In the genomic region with DNA sequence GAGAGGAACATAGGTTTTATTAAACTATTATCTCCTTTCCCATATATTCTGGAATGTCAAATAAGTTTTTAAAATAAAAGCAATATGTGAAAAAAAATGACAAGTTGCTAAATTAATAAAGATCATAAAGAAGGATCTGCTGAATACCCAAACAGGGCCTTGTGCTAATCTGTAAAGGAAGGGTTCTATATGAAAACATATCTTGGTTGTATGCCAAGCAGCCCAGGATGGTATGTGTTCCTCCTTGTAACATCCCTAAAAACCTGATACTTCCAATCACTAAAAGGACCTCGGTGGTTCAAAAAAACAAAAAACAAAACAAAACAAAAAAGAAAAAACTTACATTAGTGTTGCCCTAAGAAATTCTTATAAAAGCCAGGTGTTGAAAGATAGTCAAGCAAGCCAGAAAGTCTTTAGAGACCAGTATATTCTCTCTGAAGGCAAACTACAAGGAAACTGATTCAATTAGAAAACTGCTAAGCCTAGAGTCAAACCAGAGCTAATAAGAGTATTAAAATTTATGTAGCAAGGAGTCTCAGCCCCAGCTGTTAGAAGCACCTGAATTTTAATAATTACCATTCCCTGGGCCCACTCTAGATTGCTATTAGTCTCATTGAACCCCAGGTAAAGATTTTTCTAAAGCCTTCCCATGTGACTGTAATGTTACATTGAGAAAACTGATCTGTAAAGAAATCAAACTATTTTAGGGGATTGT, we compare ENCODE assay signal across 11 cellular contexts.
DNase-seq lines count a peak whose midpoint lies in the region; ATAC-seq, FAIRE-seq and TF ChIP-seq lines count a peak whose summit lies in the region.
"Had no signal": no experiment of that assay in that cellular context is flagged by ENCODE, and none has a peak within 500 bp of the region (broad histone marks: within the 10 kb centered on the region; RNA-seq: fewer than 3 reads in every experiment).

No MANE protein-coding gene starts in this region.

- H3K9ac ChIP-seq in OCI-LY1 (ENCODE audit: low read length): peak overlapping the region; percentile 99

- no peaks in the 10 kb centered on the region for H3K9me3 Mint-ChIP-seq in activated CD8-positive, alpha-beta T cell treated with anti-CD3 and anti-CD28 coated beads for 36 hours
- H3K9me3 Mint-ChIP-seq in activated CD8-positive, alpha-beta T cell treated with anti-CD3 and anti-CD28 coated beads, Interleukin-2, amount 10 ng/mL, durations not matched to agents 7 days and 5 days (ENCODE audit: insufficient read depth): no peaks in the 10 kb centered on the region
- H3K9me3 Mint-ChIP-seq: natural killer cell treated with Interleukin-12 subunit alpha and Interleukin-12 subunit beta and Interleukin-15 and Interleukin-18, amount 100 ng/mL, for 72 hours had no signal

- no peak for TF ChIP-seq CTCF in activated CD8-positive, alpha-beta T cell treated with anti-CD3 and anti-CD28 coated beads for 36 hours (IDR thresholded peaks at IDR 0.05)
- TF ChIP-seq CTCF in OCI-LY1 (IDR thresholded peaks at IDR 0.05; ENCODE audit: low read length): no peak
- no peak for TF ChIP-seq CTCF in esophagus squamous epithelium (IDR thresholded peaks at IDR 0.05)

- ATAC-seq in activated CD8-positive, alpha-beta T cell treated with anti-CD3 and anti-CD28 coated beads for 36 hours: no peak
- ATAC-seq in activated CD8-positive, alpha-beta T cell treated with anti-CD3 and anti-CD28 coated beads, Interleukin-2, amount 10 ng/mL, durations not matched to agents 7 days and 5 days: no peak
- ATAC-seq in activated CD4-positive, CD25-positive, alpha-beta regulatory T cell treated with anti-CD3 and anti-CD28 coated beads, Interleukin-2, amount 50 U/mL, for 24 hours: no peak
- ATAC-seq: natural killer cell treated with Interleukin-12 subunit alpha and Interleukin-12 subunit beta and Interleukin-15 and Interleukin-18, amount 100 ng/mL, for 72 hours had no signal

- no peak overlapping the region for H2AFZ ChIP-seq in OCI-LY1 (ENCODE audit: low read length)

- CTCF ChIA-PET in activated CD8-positive, alpha-beta T cell treated with anti-CD3 and anti-CD28 coated beads for 36 hours (lab: Charles Lee): interaction anchor here (2.0 to 4.4 kb wide), 2 partner anchors 12 kb away, joined by 12 to 27 read pairs; no protein-coding TSS in a partner anchor
- CTCF ChIA-PET in activated CD8-positive, alpha-beta T cell treated with anti-CD3 and anti-CD28 coated beads, Interleukin-2, amount 10 ng/mL, durations not matched to agents 7 days and 5 days (lab: Charles Lee): interaction anchor here (1.2 to 6.4 kb wide), 5 partner anchors 8 to 53 kb away, joined by 3 to 38 read pairs (median 4); no protein-coding TSS in a partner anchor

- H3K9me3 ChIP-seq in OCI-LY1 (ENCODE audit: low read length) (no peaks in the 10 kb centered on the region), esophagus squamous epithelium (no peaks in the 10 kb centered on the region), thymus (ENCODE audit: control insufficient read depth) (no peaks in the 10 kb centered on the region)

- H3K4me1 ChIP-seq in OCI-LY1 (ENCODE audit: insufficient read depth, low read length, severe bottlenecking) (peaks cover 48% of the 10 kb centered on the region), esophagus squamous epithelium (peaks cover 0 to 52% (median 0%) of the 10 kb centered on the region in 3 donors), thymus (ENCODE audit: control insufficient read depth, insufficient read depth, low read length) (peaks cover 10% of the 10 kb centered on the region)

- H3K36me3 Mint-ChIP-seq in activated CD8-positive, alpha-beta T cell treated with anti-CD3 and anti-CD28 coated beads for 36 hours (ENCODE audit: low read depth): peaks cover 2% of the 10 kb centered on the region
- H3K36me3 Mint-ChIP-seq in activated CD8-positive, alpha-beta T cell treated with anti-CD3 and anti-CD28 coated beads, Interleukin-2, amount 10 ng/mL, durations not matched to agents 7 days and 5 days (ENCODE audit: low read depth): peaks cover 18% of the 10 kb centered on the region
- H3K36me3 Mint-ChIP-seq: natural killer cell treated with Interleukin-12 subunit alpha and Interleukin-12 subunit beta and Interleukin-15 and Interleukin-18, amount 100 ng/mL, for 72 hours had no signal

- no peaks in the 10 kb centered on the region for H3K79me2 ChIP-seq in OCI-LY1 (ENCODE audit: insufficient read depth, low read length)

- H3K27ac ChIP-seq in OCI-LY1 (ENCODE audit: low read depth, low read length, poor library complexity, severe bottlenecking) (peak overlapping the region; percentile 99), esophagus squamous epithelium (peak overlapping the region in 3 of 4 donors; percentile 29 to 98 (median 93)), thymus (ENCODE audit: low read depth) (no peak overlapping the region)

- H3K36me3 ChIP-seq in OCI-LY1 (ENCODE audit: insufficient read depth, low read length): no peaks in the 10 kb centered on the region
- no peaks in the 10 kb centered on the region for H3K36me3 ChIP-seq in esophagus squamous epithelium
- no peaks in the 10 kb centered on the region for H3K36me3 ChIP-seq in thymus (ENCODE audit: control insufficient read depth, insufficient read depth)

- FAIRE-seq in frontal cortex (lab: Jason Lieb, UNC): no peak
- FAIRE-seq: TTC549 had no signal

- intact Hi-C loops in activated CD8-positive, alpha-beta T cell treated with anti-CD3 and anti-CD28 coated beads for 36 hours (cut with micrococcal nuclease): loop anchor here (2.0 to 5.0 kb wide), 4 partner anchors 19 to 72 kb away; a partner anchor contains a TSS
- intact Hi-C loops in esophagus squamous epithelium (cut with DNase I): no loop called here

- no peaks in the 10 kb centered on the region for H3K27me3 Mint-ChIP-seq in activated CD8-positive, alpha-beta T cell treated with anti-CD3 and anti-CD28 coated beads for 36 hours
- H3K27me3 Mint-ChIP-seq in activated CD8-positive, alpha-beta T cell treated with anti-CD3 and anti-CD28 coated beads, Interleukin-2, amount 10 ng/mL, durations not matched to agents 7 days and 5 days (ENCODE audit: low read depth): no peaks in the 10 kb centered on the region
- H3K27me3 Mint-ChIP-seq: natural killer cell treated with Interleukin-12 subunit alpha and Interleukin-12 subunit beta and Interleukin-15 and Interleukin-18, amount 100 ng/mL, for 72 hours had no signal

- H3F3A ChIP-seq in OCI-LY1 (ENCODE audit: insufficient read depth, low read length): peaks cover 19% of the 10 kb centered on the region

- peaks cover 15% of the 10 kb centered on the region for H3K4me1 Mint-ChIP-seq in activated CD8-positive, alpha-beta T cell treated with anti-CD3 and anti-CD28 coated beads for 36 hours (ENCODE audit: low read depth)
- peaks cover 29% of the 10 kb centered on the region for H3K4me1 Mint-ChIP-seq in activated CD8-positive, alpha-beta T cell treated with anti-CD3 and anti-CD28 coated beads, Interleukin-2, amount 10 ng/mL, durations not matched to agents 7 days and 5 days (ENCODE audit: low read depth)

- no peaks in the 10 kb centered on the region for H4K20me1 ChIP-seq in OCI-LY1 (ENCODE audit: insufficient read depth, low read length)

- peak overlapping the region; percentile 88 for H3K4me2 ChIP-seq in OCI-LY1 (ENCODE audit: low read length)

- DNase-seq in activated CD8-positive, alpha-beta T cell treated with anti-CD3 and anti-CD28 coated beads for 36 hours: no peak
- no peak for DNase-seq in activated CD8-positive, alpha-beta T cell treated with anti-CD3 and anti-CD28 coated beads, Interleukin-2, amount 10 ng/mL, durations not matched to agents 7 days and 5 days
- DNase-seq in esophagus squamous epithelium (lab: John Stamatoyannopoulos, UW): no peak
- DNase-seq in frontal cortex (ENCODE audit: low spot score in 2 of 2): no peak
- DNase-seq in DMS114 treated with DMSO at 0.1 percent for 48 hours (lab: John Stamatoyannopoulos, UW; ENCODE audit: unreplicated experiment): no peak
- DNase-seq: activated gamma-delta T cell treated with Interleukin-2 at 50 U/mL for 16 hours had no signal

- no peaks in the 10 kb centered on the region for H3K9me2 ChIP-seq in OCI-LY1 (ENCODE audit: low read depth, low read length)

- H3K27ac Mint-ChIP-seq in activated CD8-positive, alpha-beta T cell treated with anti-CD3 and anti-CD28 coated beads for 36 hours: peak overlapping the region; percentile 57
- no peak overlapping the region for H3K27ac Mint-ChIP-seq in activated CD8-positive, alpha-beta T cell treated with anti-CD3 and anti-CD28 coated beads, Interleukin-2, amount 10 ng/mL, durations not matched to agents 7 days and 5 days

- no peaks in the 10 kb centered on the region for H3K27me3 ChIP-seq in OCI-LY1 (ENCODE audit: insufficient read depth, low read length)
- H3K27me3 ChIP-seq in esophagus squamous epithelium: peaks cover 0 to 54% (median 3%) of the 10 kb centered on the region in 4 donors
- no peaks in the 10 kb centered on the region for H3K27me3 ChIP-seq in thymus (ENCODE audit: control insufficient read depth, insufficient read depth)

- WGBS in esophagus squamous epithelium, 2 donors: 8 to 26% methylated on average over 1 of the region's 1 CpG
- 63% methylated on average over 1 of the region's 1 CpG for WGBS in thymus

- TF ChIP-seq POLR2A in esophagus squamous epithelium (IDR thresholded peaks at IDR 0.05): no peak

- POLR2A ChIA-PET in activated CD8-positive, alpha-beta T cell treated with anti-CD3 and anti-CD28 coated beads for 36 hours (lab: Charles Lee): interaction anchor here (0.7 to 11.2 kb wide), 35 partner anchors 9 to 1538 kb away, joined by 3 to 242 read pairs (median 8); a partner anchor contains a TSS
- POLR2A ChIA-PET in activated CD8-positive, alpha-beta T cell treated with anti-CD3 and anti-CD28 coated beads, Interleukin-2, amount 10 ng/mL, durations not matched to agents 7 days and 5 days (lab: Charles Lee): interaction anchor here (0.8 to 12.3 kb wide), 38 partner anchors 8 to 1623 kb away, joined by 3 to 548 read pairs (median 30); a partner anchor contains a TSS

- no peak overlapping the region for H3K4me3 Mint-ChIP-seq in activated CD8-positive, alpha-beta T cell treated with anti-CD3 and anti-CD28 coated beads for 36 hours
- no peak overlapping the region for H3K4me3 Mint-ChIP-seq in activated CD8-positive, alpha-beta T cell treated with anti-CD3 and anti-CD28 coated beads, Interleukin-2, amount 10 ng/mL, durations not matched to agents 7 days and 5 days
- H3K4me3 Mint-ChIP-seq: natural killer cell treated with Interleukin-12 subunit alpha and Interleukin-12 subunit beta and Interleukin-15 and Interleukin-18, amount 100 ng/mL, for 72 hours had no signal

- H3K4me3 ChIP-seq in OCI-LY1 (ENCODE audit: low read depth, low read length, poor library complexity, severe bottlenecking) (peak overlapping the region; percentile 76), esophagus squamous epithelium (peak overlapping the region in 3 of 4 donors; percentile 52 to 64 (median 56)), thymus (ENCODE audit: low read length) (peak overlapping the region; percentile 83)
